In genomic region chr3:51176923-51177322, GRCh38 we compare ENCODE assay signal across 20 cellular contexts.
"Had no signal": no experiment of that assay in that cellular context is flagged by ENCODE, and none has a peak within 500 bp of the region (broad histone marks: within the 10 kb centered on the region; RNA-seq: fewer than 3 reads in every experiment).

No MANE protein-coding gene starts in this region.

- H3K27ac ChIP-seq: HL-60, RWPE1 had no signal

- DNase-seq: KBM-7, MV-4-11, NCI-H1048, NCI-H1105, NCI-H1417, NCI-H1436 treated with DMSO at 0.1 percent for 48 hours, NCI-H1694, NCI-H187 treated with DMSO at 0.1 percent for 48 hours, NCI-H2029 treated with DMSO at 0.1 percent for 48 hours, NCI-H2171 treated with DMSO at 0.1 percent for 48 hours, NCI-H524, NCI-H526 treated with DMSO at 0.1 percent for 48 hours, NCI-H748 treated with DMSO at 0.1 percent for 48 hours, PC-3, SHP77, SK-N-SH had no signal

- FAIRE-seq: HTR-8/SVneo had no signal

- ATAC-seq: Panc1, PC-3 had no signal
